ENCODE assay signal across 27 cellular contexts in the genomic region with DNA sequence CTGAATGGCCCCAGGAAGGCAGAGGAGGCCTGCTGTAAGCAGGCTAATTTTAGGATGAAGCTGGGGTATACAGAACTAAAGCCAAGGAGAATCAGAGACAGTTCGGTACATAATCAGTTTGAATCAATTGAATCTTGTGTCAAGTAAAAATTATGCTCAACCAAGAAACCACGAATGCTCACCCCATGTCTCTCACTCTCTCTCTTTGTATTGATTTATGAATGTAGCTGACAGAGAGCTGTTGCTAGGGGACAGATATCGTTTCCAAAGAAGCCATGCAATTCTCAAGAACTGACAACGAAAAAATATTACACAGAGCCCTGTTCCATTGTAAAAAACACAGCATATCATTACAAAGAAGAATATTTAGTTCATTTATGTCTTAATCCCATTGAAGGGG.
"Had no signal": no experiment of that assay in that cellular context is flagged by ENCODE, and none has a peak within 500 bp of the region (broad histone marks: within the 10 kb centered on the region; RNA-seq: fewer than 3 reads in every experiment).

No MANE protein-coding gene starts in this region.

- H3K79me2 ChIP-seq: hepatocyte had no signal

- H2AFZ ChIP-seq: hepatocyte had no signal

- DNase-seq: islet precursor cell; left ventricle myocardium inferior; mesendoderm; midbrain; mucosa of descending colon; naive thymus-derived CD4-positive, alpha-beta T cell; nucleus accumbens; pancreas; posterior cingulate gyrus; retina; right cardiac atrium; stimulated activated CD4-positive, alpha-beta T cell treated with anti-CD3 and anti-CD28 coated beads, Interleukin-12 subunit alpha, Interleukin-12 subunit beta, amount 100 ng/mL, for 4 hours; stimulated activated CD4-positive, alpha-beta T cell treated with anti-CD3 and anti-CD28 coated beads, Interleukin-15, amount 100 ng/mL, for 24 hours; stimulated activated CD4-positive, alpha-beta T cell treated with anti-CD3 and anti-CD28 coated beads, Interleukin-2, amount 100 ng/mL, for 24 hours; stimulated activated CD4-positive, alpha-beta T cell treated with anti-CD3 and anti-CD28 coated beads, Interleukin-4, amount 100 ng/mL, for 1 hour; stimulated activated naive CD4-positive, alpha-beta T cell; tibial artery; trophoblast cell; upper lobe of right lung had no signal

- H3K4me2 ChIP-seq: hepatocyte had no signal

- ATAC-seq: mucosa of descending colon; naive thymus-derived CD4-positive, alpha-beta T cell; natural killer cell treated with Interleukin-12 subunit alpha and Interleukin-12 subunit beta and Interleukin-15 and Interleukin-18, amount 100 ng/mL, for 72 hours; pancreas; right cardiac atrium; sciatic nerve; upper lobe of right lung had no signal

- H3K27me3 ChIP-seq: hepatocyte, suprapubic skin, tibial artery, upper lobe of right lung had no signal

- H3K4me1 ChIP-seq: left ventricle myocardium inferior, pancreas, prostate gland, suprapubic skin, tibial artery, upper lobe of right lung had no signal

- H3K9me3 ChIP-seq: left ventricle myocardium inferior, mucosa of descending colon, pancreas, prostate gland, suprapubic skin, thoracic aorta, tibial artery, upper lobe of right lung had no signal

- H3K36me3 ChIP-seq: left ventricle myocardium inferior, pancreas, prostate gland, suprapubic skin, thoracic aorta, tibial artery, upper lobe of right lung had no signal

- H3K27ac ChIP-seq: hepatocyte, left ventricle myocardium inferior, pancreas, prostate gland, skin epidermis, suprapubic skin, thoracic aorta, tibial artery, upper lobe of right lung had no signal

- H3K4me3 ChIP-seq: hepatocyte, left ventricle myocardium inferior, lung, mucosa of descending colon, pancreas, prostate gland, skin epidermis, suprapubic skin, thoracic aorta, tibial artery, upper lobe of right lung had no signal
